Comparison of ENCODE assay signal across 11 cellular contexts in the genomic region with DNA sequence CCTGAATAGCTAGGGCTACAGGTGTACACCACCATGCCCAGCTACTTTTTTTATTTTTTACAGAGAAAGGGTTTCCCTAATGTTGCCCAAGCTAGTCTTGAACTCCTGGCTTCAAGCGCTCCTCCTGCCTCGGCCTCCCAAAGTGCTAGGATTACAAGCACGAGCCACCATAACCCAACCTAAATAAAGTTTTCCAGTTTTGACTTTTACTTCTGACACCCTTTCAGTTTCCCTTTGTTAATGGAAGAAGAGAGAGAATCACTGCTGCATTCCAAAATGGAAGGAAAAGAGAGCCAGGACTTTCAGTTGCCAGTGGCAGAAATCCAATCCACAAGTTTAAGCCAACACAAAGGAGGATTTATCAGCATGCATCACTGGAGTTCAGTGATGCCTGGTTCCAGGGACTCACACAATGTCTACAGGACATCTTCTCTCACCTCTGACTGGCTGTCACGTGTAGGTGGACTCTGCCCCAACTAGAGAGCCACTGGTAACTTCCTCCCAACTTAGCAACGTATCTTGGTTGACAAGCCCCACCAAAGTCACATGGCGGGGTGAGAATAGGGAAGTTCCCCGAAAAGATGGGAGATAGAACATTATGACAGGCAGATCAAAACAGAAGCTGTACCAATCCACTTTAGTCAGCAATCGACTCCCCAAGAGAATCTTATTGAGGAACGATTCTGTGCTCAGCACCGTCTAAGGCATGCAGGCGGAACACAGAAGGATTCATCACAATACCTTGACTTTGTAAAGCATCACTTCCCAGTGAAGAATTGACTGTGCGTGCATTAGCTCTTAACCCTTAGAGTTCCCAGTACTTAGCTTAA. TPM values are rescaled to one million over a fixed set of nuclear protein-coding genes. Genes with fewer than 3 reads are reported as not detected.
A peak's percentile ranks its signal among the peaks of the same experiment; 100 is the strongest.
DNase-seq lines count a peak whose midpoint lies in the region; ATAC-seq and TF ChIP-seq lines count a peak whose summit lies in the region.
"Had no signal": no experiment of that assay in that cellular context is flagged by ENCODE, and none has a peak within 500 bp of the region (broad histone marks: within the 10 kb centered on the region; RNA-seq: fewer than 3 reads in every experiment).

No MANE protein-coding gene starts in this region.

- H3K4me1 Mint-ChIP-seq in central memory CD8-positive, alpha-beta T cell, result peaks cover 37% of the 10 kb centered on the region
- H3K4me1 Mint-ChIP-seq in natural killer cell, result peaks cover 50 to 55% of the 10 kb centered on the region in 2 donors

- H3K9me3 Mint-ChIP-seq in central memory CD8-positive, alpha-beta T cell, result no peaks in the 10 kb centered on the region
- no peaks in the 10 kb centered on the region for H3K9me3 Mint-ChIP-seq in natural killer cell
- H3K9me3 Mint-ChIP-seq: activated naive CD4-positive, alpha-beta T cell treated with anti-CD3 and anti-CD28 coated beads for 36 hours had no signal

- H3K4me3 Mint-ChIP-seq in central memory CD8-positive, alpha-beta T cell, result no peak overlapping the region
- peak overlapping the region; percentile 57 for H3K4me3 Mint-ChIP-seq in natural killer cell
- H3K4me3 Mint-ChIP-seq: activated naive CD4-positive, alpha-beta T cell treated with anti-CD3 and anti-CD28 coated beads for 36 hours had no signal

- DNase-seq in GF-D8 (lab: John Stamatoyannopoulos, UW), result peak; percentile 86
- no peak for DNase-seq in central memory CD8-positive, alpha-beta T cell (ENCODE audit: low spot score in 2 of 2)
- peak; percentile 45 for DNase-seq in natural killer cell
- DNase-seq in cerebellum (ENCODE audit: low spot score), result no peak
- DNase-seq in brain microvascular endothelial cell, result no peak
- DNase-seq: activated naive CD4-positive, alpha-beta T cell treated with anti-CD3 and anti-CD28 coated beads for 36 hours; esophagus squamous epithelium; T-helper 9 cell had no signal

- H3K36me3 Mint-ChIP-seq in central memory CD8-positive, alpha-beta T cell (ENCODE audit: insufficient read depth), result peaks cover 3% of the 10 kb centered on the region
- H3K36me3 Mint-ChIP-seq in natural killer cell, result no peaks in the 10 kb centered on the region

- in situ Hi-C loops in brain microvascular endothelial cell (cut with HindIII; ENCODE audit: low pct_ligation_motif_present, low sequenced_read_pairs), result no loop called here

- intact Hi-C loops in natural killer cell (cut with micrococcal nuclease), result no loop called here

- peak; percentile 35 for ATAC-seq in HG03432 (IDR thresholded peaks at IDR 0.05; ENCODE audit: unreplicated experiment)
- ATAC-seq in central memory CD8-positive, alpha-beta T cell (replicated peaks; ENCODE audit: extremely low read depth, poor library complexity, severe bottlenecking), result peak; percentile 22
- peak; percentile 72 to 88 (median 77) for ATAC-seq in natural killer cell
- ATAC-seq in GM18519 (IDR thresholded peaks at IDR 0.05; ENCODE audit: low FRiP score, unreplicated experiment), result no peak
- no peak for ATAC-seq in HG02588 (IDR thresholded peaks at IDR 0.05; ENCODE audit: unreplicated experiment)

- no peak for TF ChIP-seq CTCF in natural killer cell (IDR thresholded peaks at IDR 0.05)
- TF ChIP-seq CTCF in brain microvascular endothelial cell (IDR thresholded peaks at IDR 0.05; ENCODE audit: low read depth, low read length, missing control alignments), result no peak

- no peak overlapping the region for H3K27ac ChIP-seq in brain microvascular endothelial cell

- no peaks in the 10 kb centered on the region for H3K27me3 ChIP-seq in brain microvascular endothelial cell (replicated peaks)
- H3K27me3 ChIP-seq: esophagus squamous epithelium had no signal

- H3K27ac Mint-ChIP-seq in central memory CD8-positive, alpha-beta T cell (ENCODE audit: low read depth), result no peak overlapping the region
- peak overlapping the region; percentile 92 to 94 for H3K27ac Mint-ChIP-seq in natural killer cell
- H3K27ac Mint-ChIP-seq: activated naive CD4-positive, alpha-beta T cell treated with anti-CD3 and anti-CD28 coated beads for 36 hours had no signal

- H3K4me3 ChIP-seq in brain microvascular endothelial cell (ENCODE audit: low read depth, low read length), result no peak overlapping the region
- H3K4me3 ChIP-seq: esophagus squamous epithelium had no signal

- no peaks in the 10 kb centered on the region for H3K36me3 ChIP-seq in brain microvascular endothelial cell (replicated peaks)
- H3K36me3 ChIP-seq: esophagus squamous epithelium had no signal

- no peaks in the 10 kb centered on the region for H3K27me3 Mint-ChIP-seq in central memory CD8-positive, alpha-beta T cell
- H3K27me3 Mint-ChIP-seq in natural killer cell (ENCODE audit: low read depth in 2 of 2), result no peaks in the 10 kb centered on the region

RNA-seq across cellular contexts. Expression of a gene that starts 46.5 kb away (rescaled TPM):
- total RNA-seq in natural killer cell, result 10 to 100 TPM; 70.7 to 89.1 (median 84.8) TPM
- 24.2 TPM for total RNA-seq in cerebellum

Comparison
In these comparisons a context has a peak if more than half of its experiments do, and no peak if none do; other contexts are left out.
1. DNase-seq: peak in GF-D8 (single experiment) and natural killer cell (single experiment); none in central memory CD8-positive, alpha-beta T cell (0 of 2), cerebellum (single experiment) and brain microvascular endothelial cell (single experiment).
2. ATAC-seq: peak in HG03432 (single experiment), central memory CD8-positive, alpha-beta T cell (single experiment) and natural killer cell (3 of 3); none in GM18519 (single experiment) and HG02588 (single experiment).